ENCODE assay signal across 27 cellular contexts in genomic region chr6:166658792-166659150, GRCh38.
"Had no signal": no experiment of that assay in that cellular context is flagged by ENCODE, and none has a peak within 500 bp of the region (broad histone marks: within the 10 kb centered on the region; RNA-seq: fewer than 3 reads in every experiment).

No MANE protein-coding gene starts in this region.

- ATAC-seq: activated CD8-positive, alpha-beta T cell treated with anti-CD3 and anti-CD28 coated beads, Interleukin-2, amount 10 ng/mL, durations not matched to agents 7 days and 5 days; activated naive CD4-positive, alpha-beta T cell treated with anti-CD3 and anti-CD28 coated beads, Interleukin-2, amount 50 U/mL, for 72 hours; activated naive CD8-positive, alpha-beta T cell treated with anti-CD3 and anti-CD28 coated beads, Interleukin-2, amount 50 U/mL, for 24 hours had no signal

- H3K27ac Mint-ChIP-seq: activated CD4-positive, alpha-beta T cell treated with anti-CD3 and anti-CD28 coated beads, Interleukin-2, amount 10 ng/mL, durations not matched to agents 7 days and 5 days; activated CD8-positive, alpha-beta T cell treated with anti-CD3 and anti-CD28 coated beads, Interleukin-2, amount 10 ng/mL, durations not matched to agents 7 days and 5 days; activated naive CD4-positive, alpha-beta T cell treated with anti-CD3 and anti-CD28 coated beads for 36 hours; activated naive CD4-positive, alpha-beta T cell treated with anti-CD3 and anti-CD28 coated beads, Interleukin-2, amount 50 U/mL, for 72 hours; activated naive CD8-positive, alpha-beta T cell treated with anti-CD3 and anti-CD28 coated beads, Interleukin-2, amount 50 U/mL, for 24 hours; activated T-cell treated with anti-CD3 and anti-CD28 coated beads, Interleukin-2, amount 50 U/mL, for 24 hours; brain; T-helper 1 cell treated with Interleukin-12 subunit alpha and Interleukin-12 subunit beta and Interleukin-4 antibody, amounts not matched to agents 30 μg/mL and 1 μg/mL, for 36 hours; T-helper 2 cell treated with Interferon-gamma antibody and Interleukin-4, amounts not matched to agents 5 μg/mL and 100 μg/mL, for 36 hours had no signal

- H3K27ac ChIP-seq: KMS-11, PC-9, SK-N-MC had no signal

- DNase-seq: activated CD4-positive, alpha-beta T cell treated with anti-CD3 and anti-CD28 coated beads, Interleukin-2, amount 10 ng/mL, durations not matched to agents 7 days and 5 days; activated CD4-positive, alpha-beta T cell treated with anti-CD3 and anti-CD28 coated beads, Interleukin-2, amount 50 U/mL, for 48 hours; activated CD8-positive, alpha-beta T cell treated with anti-CD3 and anti-CD28 coated beads, Interleukin-2, amount 10 ng/mL, durations not matched to agents 7 days and 5 days; activated gamma-delta T cell treated with Interleukin-2 at 50 U/mL for 16 hours; activated naive CD4-positive, alpha-beta T cell treated with anti-CD3 and anti-CD28 coated beads for 36 hours; activated naive CD8-positive, alpha-beta T cell treated with anti-CD3 and anti-CD28 coated beads, Interleukin-2, amount 50 U/mL, for 24 hours; activated T-cell treated with anti-CD3 and anti-CD28 coated beads, Interleukin-2, amount 50 U/mL, for 24 hours; anterior cingulate cortex; central memory CD4-positive, alpha-beta T cell; NCI-H1092 treated with DMSO at 0.1 percent for 48 hours; NCI-H1417; NCI-H146; NCI-H187; NCI-H2029 treated with DMSO at 0.1 percent for 48 hours; NCI-H2107; NCI-H2171; NCI-H510A; NCI-H526; NCI-H748 treated with DMSO at 0.1 percent for 48 hours; PC-9; Right ventricle myocardium superior had no signal

- H3K4me3 ChIP-seq: PC-9, SK-N-MC had no signal

- H3K36me3 Mint-ChIP-seq: activated naive CD4-positive, alpha-beta T cell treated with anti-CD3 and anti-CD28 coated beads, Interleukin-2, amount 50 U/mL, for 72 hours; brain had no signal

- H3K9ac ChIP-seq: KMS-11 had no signal

- H3K4me2 ChIP-seq: KMS-11, PC-9 had no signal

- H3K4me3 Mint-ChIP-seq: activated CD4-positive, alpha-beta T cell treated with anti-CD3 and anti-CD28 coated beads, Interleukin-2, amount 10 ng/mL, durations not matched to agents 7 days and 5 days; activated CD8-positive, alpha-beta T cell treated with anti-CD3 and anti-CD28 coated beads, Interleukin-2, amount 10 ng/mL, durations not matched to agents 7 days and 5 days; activated naive CD4-positive, alpha-beta T cell treated with anti-CD3 and anti-CD28 coated beads for 36 hours; activated naive CD8-positive, alpha-beta T cell treated with anti-CD3 and anti-CD28 coated beads, Interleukin-2, amount 50 U/mL, for 24 hours; activated T-cell treated with anti-CD3 and anti-CD28 coated beads, Interleukin-2, amount 50 U/mL, for 24 hours; brain; T-helper 1 cell treated with Interleukin-12 subunit alpha and Interleukin-12 subunit beta and Interleukin-4 antibody, amounts not matched to agents 30 μg/mL and 1 μg/mL, for 36 hours; T-helper 2 cell treated with Interferon-gamma antibody and Interleukin-4, amounts not matched to agents 5 μg/mL and 100 μg/mL, for 36 hours had no signal

- H3K9me3 Mint-ChIP-seq: activated CD4-positive, alpha-beta T cell treated with anti-CD3 and anti-CD28 coated beads, Interleukin-2, amount 10 ng/mL, durations not matched to agents 7 days and 5 days; activated naive CD4-positive, alpha-beta T cell treated with anti-CD3 and anti-CD28 coated beads for 36 hours; activated naive CD4-positive, alpha-beta T cell treated with anti-CD3 and anti-CD28 coated beads, Interleukin-2, amount 50 U/mL, for 72 hours; activated naive CD8-positive, alpha-beta T cell treated with anti-CD3 and anti-CD28 coated beads, Interleukin-2, amount 50 U/mL, for 24 hours; activated T-cell treated with anti-CD3 and anti-CD28 coated beads, Interleukin-2, amount 50 U/mL, for 24 hours; T-helper 1 cell treated with Interleukin-12 subunit alpha and Interleukin-12 subunit beta and Interleukin-4 antibody, amounts not matched to agents 30 μg/mL and 1 μg/mL, for 36 hours; T-helper 2 cell treated with Interferon-gamma antibody and Interleukin-4, amounts not matched to agents 5 μg/mL and 100 μg/mL, for 36 hours had no signal
